In the genomic region with DNA sequence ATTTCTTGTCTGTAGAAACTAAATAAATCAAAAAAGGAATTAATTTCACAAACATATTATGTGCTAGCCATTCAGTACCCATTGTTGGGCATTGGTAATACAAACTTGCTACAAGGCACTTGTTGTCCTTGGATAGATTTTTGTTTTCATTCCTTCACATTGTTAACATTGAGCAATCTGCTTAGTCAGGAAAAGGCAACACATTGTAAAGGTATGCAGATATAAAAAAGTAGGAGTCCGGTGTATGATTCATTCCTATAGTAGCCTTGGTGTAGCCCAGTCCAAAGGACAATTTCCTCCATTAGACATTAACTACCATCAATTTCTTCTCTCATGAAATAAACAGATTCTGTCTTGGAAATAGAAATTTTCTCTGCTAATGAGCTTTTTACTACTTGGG, we compare ENCODE assay signal across 2 cellular contexts.
TF ChIP-seq lines count a peak whose summit lies in the region.

No MANE protein-coding gene starts in this region.

TF ChIP-seq in A549, 52 proteins besides CTCF, POLR2A, EP300 and RAD21 (continued from another document):
- no peak for TF ChIP-seq HDAC2 (IDR thresholded peaks at IDR 0.05)
- no peak for TF ChIP-seq ZSCAN20 (CRISPR knock-in tag; IDR thresholded peaks at IDR 0.05)
- TF ChIP-seq, protein P1, sequence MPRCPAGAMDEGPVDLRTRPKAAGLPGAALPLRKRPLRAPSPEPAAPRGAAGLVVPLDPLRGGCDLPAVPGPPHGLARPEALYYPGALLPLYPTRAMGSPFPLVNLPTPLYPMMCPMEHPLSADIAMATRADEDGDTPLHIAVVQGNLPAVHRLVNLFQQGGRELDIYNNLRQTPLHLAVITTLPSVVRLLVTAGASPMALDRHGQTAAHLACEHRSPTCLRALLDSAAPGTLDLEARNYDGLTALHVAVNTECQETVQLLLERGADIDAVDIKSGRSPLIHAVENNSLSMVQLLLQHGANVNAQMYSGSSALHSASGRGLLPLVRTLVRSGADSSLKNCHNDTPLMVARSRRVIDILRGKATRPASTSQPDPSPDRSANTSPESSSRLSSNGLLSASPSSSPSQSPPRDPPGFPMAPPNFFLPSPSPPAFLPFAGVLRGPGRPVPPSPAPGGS (IDR thresholded peaks at IDR 0.05) = peak; percentile 77; the same call in 1 of the 3 replicates
- no peak for TF ChIP-seq CBX8 (IDR thresholded peaks at IDR 0.05)
- no peak for TF ChIP-seq NR3C1 (IDR thresholded peaks at IDR 0.05)
- TF ChIP-seq, protein P2, sequence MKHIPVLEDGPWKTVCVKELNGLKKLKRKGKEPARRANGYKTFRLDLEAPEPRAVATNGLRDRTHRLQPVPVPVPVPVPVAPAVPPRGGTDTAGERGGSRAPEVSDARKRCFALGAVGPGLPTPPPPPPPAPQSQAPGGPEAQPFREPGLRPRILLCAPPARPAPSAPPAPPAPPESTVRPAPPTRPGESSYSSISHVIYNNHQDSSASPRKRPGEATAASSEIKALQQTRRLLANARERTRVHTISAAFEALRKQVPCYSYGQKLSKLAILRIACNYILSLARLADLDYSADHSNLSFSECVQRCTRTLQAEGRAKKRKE (CRISPR knock-in tag; IDR thresholded peaks at IDR 0.05; ENCODE audit: low read depth) = no peak
- TF ChIP-seq, protein P3, sequence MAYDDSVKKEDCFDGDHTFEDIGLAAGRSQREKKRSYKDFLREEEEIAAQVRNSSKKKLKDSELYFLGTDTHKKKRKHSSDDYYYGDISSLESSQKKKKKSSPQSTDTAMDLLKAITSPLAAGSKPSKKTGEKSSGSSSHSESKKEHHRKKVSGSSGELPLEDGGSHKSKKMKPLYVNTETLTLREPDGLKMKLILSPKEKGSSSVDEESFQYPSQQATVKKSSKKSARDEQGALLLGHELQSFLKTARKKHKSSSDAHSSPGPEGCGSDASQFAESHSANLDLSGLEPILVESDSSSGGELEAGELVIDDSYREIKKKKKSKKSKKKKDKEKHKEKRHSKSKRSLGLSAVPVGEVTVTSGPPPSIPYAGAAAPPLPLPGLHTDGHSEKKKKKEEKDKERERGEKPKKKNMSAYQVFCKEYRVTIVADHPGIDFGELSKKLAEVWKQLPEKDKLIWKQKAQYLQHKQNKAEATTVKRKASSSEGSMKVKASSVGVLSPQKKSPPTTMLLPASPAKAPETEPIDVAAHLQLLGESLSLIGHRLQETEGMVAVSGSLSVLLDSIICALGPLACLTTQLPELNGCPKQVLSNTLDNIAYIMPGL (CRISPR knock-in tag; IDR thresholded peaks at IDR 0.05; ENCODE audit: borderline replicate concordance) = no peak
- no peak for TF ChIP-seq PHF8 (IDR thresholded peaks at IDR 0.05; ENCODE audit: borderline replicate concordance, low read depth)
- TF ChIP-seq ZC3H11A (IDR thresholded peaks at IDR 0.05) = no peak
- TF ChIP-seq RNF2 (IDR thresholded peaks at IDR 0.05; ENCODE audit: borderline replicate concordance, low read depth) = no peak
- TF ChIP-seq POLR2AphosphoS2 (conservative IDR thresholded peaks at IDR 0.05; ENCODE audit: low read length) = no peak
- TF ChIP-seq TFCP2L1 (CRISPR knock-in tag; IDR thresholded peaks at IDR 0.05) = no peak
- TF ChIP-seq HEYL (CRISPR knock-in tag; IDR thresholded peaks at IDR 0.05) = no peak
- TF ChIP-seq RCOR1 (IDR thresholded peaks at IDR 0.05; ENCODE audit: low read depth, low read length) = no peak
- peak; percentile 95 for TF ChIP-seq MAFK (IDR thresholded peaks at IDR 0.05; ENCODE audit: partially characterized antibody)
- TF ChIP-seq KDM5A (IDR thresholded peaks at IDR 0.05) = no peak
- peak; percentile 76; the same call in 1 of the 2 replicates for TF ChIP-seq GATA3 (IDR thresholded peaks at IDR 0.05; ENCODE audit: borderline replicate concordance)

TF ChIP-seq in HepG2, 621 proteins besides CTCF, POLR2A, EP300 and RAD21 (continued from another document and continues in another):
- TF ChIP-seq MAFK (conservative IDR thresholded peaks at IDR 0.05 in 1 of 2, IDR thresholded peaks at IDR 0.05 in 1 of 2; ENCODE audit: low read length in 2 of 2) (peak; percentile 93 to 96), CEBPB (IDR thresholded peaks at IDR 0.05; ENCODE audit: borderline replicate concordance, low read depth, low read length) (peak; percentile 84), FOXP1 (IDR thresholded peaks at IDR 0.05) (peak; percentile 55; the same call in 1 of the 2 replicates), FOXP1 (CRISPR knock-in tag; IDR thresholded peaks at IDR 0.05) (0 out of 2 replicates have a peak, but pooled peaks have one; percentile 45), TCF12 (IDR thresholded peaks at IDR 0.05) (no peak), TCF12 (CRISPR knock-in tag; IDR thresholded peaks at IDR 0.05) (no peak), SYNCRIP (IDR thresholded peaks at IDR 0.05; ENCODE audit: insufficient read depth, low read depth, low read length) (no peak), FOXA3 (CRISPR knock-in tag; IDR thresholded peaks at IDR 0.05) (0 out of 2 replicates have a peak, but pooled peaks have one; percentile 12), SNAI1 (CRISPR knock-in tag; IDR thresholded peaks at IDR 0.05; ENCODE audit: borderline replicate concordance) (no peak), RCOR2 (CRISPR knock-in tag; IDR thresholded peaks at IDR 0.05) (peak; percentile 29; the same call in 1 of the 2 replicates), SOX6 (IDR thresholded peaks at IDR 0.05) (no peak), SOX6 (CRISPR knock-in tag; IDR thresholded peaks at IDR 0.05) (peak; percentile 71; the same call in 1 of the 2 replicates), NR2F6 (IDR thresholded peaks at IDR 0.05) (no peak), NR2F6 (CRISPR knock-in tag; IDR thresholded peaks at IDR 0.05) (no peak), GATAD2A (CRISPR knock-in tag; IDR thresholded peaks at IDR 0.05) (0 out of 2 replicates have a peak, but pooled peaks have one; percentile 25), MAFF (IDR thresholded peaks at IDR 0.05; ENCODE audit: low read depth, low read length) (peak; percentile 92), SALL1 (CRISPR knock-in tag; IDR thresholded peaks at IDR 0.05) (no peak), CEBPG (CRISPR knock-in tag; IDR thresholded peaks at IDR 0.05) (peak; percentile 55; the same call in 1 of the 2 replicates), FOSL2 (CRISPR knock-in tag; IDR thresholded peaks at IDR 0.05) (peak; percentile 38; the same call in 1 of the 2 replicates), EHMT2 (IDR thresholded peaks at IDR 0.05; ENCODE audit: borderline replicate concordance, low read depth, low read length) (no peak), ZNF274 (CRISPR knock-in tag; IDR thresholded peaks at IDR 0.05) (no peak), HNRNPLL (IDR thresholded peaks at IDR 0.05; ENCODE audit: low read depth, low read length, poor library complexity, severe bottlenecking) (no peak), SOX5 (CRISPR knock-in tag; IDR thresholded peaks at IDR 0.05; ENCODE audit: borderline replicate concordance) (peak; percentile 71; the same call in 1 of the 2 replicates), SOX13 (IDR thresholded peaks at IDR 0.05) (no peak), SOX13 (CRISPR knock-in tag; conservative IDR thresholded peaks at IDR 0.05 in 1 of 2, IDR thresholded peaks at IDR 0.05 in 1 of 2) (peak in 1 of 2 experiments; percentile 80; a peak in 1 of 4 replicates), SAP130 (CRISPR knock-in tag; IDR thresholded peaks at IDR 0.05; ENCODE audit: low read depth) (peak; percentile 34; the same call in 1 of the 2 replicates)
- TF ChIP-seq, protein P4, sequence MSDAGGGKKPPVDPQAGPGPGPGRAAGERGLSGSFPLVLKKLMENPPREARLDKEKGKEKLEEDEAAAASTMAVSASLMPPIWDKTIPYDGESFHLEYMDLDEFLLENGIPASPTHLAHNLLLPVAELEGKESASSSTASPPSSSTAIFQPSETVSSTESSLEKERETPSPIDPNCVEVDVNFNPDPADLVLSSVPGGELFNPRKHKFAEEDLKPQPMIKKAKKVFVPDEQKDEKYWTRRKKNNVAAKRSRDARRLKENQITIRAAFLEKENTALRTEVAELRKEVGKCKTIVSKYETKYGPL (CRISPR knock-in tag; IDR thresholded peaks at IDR 0.05) = no peak
- TF ChIP-seq, protein P5, sequence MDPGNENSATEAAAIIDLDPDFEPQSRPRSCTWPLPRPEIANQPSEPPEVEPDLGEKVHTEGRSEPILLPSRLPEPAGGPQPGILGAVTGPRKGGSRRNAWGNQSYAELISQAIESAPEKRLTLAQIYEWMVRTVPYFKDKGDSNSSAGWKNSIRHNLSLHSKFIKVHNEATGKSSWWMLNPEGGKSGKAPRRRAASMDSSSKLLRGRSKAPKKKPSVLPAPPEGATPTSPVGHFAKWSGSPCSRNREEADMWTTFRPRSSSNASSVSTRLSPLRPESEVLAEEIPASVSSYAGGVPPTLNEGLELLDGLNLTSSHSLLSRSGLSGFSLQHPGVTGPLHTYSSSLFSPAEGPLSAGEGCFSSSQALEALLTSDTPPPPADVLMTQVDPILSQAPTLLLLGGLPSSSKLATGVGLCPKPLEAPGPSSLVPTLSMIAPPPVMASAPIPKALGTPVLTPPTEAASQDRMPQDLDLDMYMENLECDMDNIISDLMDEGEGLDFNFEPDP (CRISPR knock-in tag; conservative IDR thresholded peaks at IDR 0.05) = no peak
- TF ChIP-seq, protein P6, sequence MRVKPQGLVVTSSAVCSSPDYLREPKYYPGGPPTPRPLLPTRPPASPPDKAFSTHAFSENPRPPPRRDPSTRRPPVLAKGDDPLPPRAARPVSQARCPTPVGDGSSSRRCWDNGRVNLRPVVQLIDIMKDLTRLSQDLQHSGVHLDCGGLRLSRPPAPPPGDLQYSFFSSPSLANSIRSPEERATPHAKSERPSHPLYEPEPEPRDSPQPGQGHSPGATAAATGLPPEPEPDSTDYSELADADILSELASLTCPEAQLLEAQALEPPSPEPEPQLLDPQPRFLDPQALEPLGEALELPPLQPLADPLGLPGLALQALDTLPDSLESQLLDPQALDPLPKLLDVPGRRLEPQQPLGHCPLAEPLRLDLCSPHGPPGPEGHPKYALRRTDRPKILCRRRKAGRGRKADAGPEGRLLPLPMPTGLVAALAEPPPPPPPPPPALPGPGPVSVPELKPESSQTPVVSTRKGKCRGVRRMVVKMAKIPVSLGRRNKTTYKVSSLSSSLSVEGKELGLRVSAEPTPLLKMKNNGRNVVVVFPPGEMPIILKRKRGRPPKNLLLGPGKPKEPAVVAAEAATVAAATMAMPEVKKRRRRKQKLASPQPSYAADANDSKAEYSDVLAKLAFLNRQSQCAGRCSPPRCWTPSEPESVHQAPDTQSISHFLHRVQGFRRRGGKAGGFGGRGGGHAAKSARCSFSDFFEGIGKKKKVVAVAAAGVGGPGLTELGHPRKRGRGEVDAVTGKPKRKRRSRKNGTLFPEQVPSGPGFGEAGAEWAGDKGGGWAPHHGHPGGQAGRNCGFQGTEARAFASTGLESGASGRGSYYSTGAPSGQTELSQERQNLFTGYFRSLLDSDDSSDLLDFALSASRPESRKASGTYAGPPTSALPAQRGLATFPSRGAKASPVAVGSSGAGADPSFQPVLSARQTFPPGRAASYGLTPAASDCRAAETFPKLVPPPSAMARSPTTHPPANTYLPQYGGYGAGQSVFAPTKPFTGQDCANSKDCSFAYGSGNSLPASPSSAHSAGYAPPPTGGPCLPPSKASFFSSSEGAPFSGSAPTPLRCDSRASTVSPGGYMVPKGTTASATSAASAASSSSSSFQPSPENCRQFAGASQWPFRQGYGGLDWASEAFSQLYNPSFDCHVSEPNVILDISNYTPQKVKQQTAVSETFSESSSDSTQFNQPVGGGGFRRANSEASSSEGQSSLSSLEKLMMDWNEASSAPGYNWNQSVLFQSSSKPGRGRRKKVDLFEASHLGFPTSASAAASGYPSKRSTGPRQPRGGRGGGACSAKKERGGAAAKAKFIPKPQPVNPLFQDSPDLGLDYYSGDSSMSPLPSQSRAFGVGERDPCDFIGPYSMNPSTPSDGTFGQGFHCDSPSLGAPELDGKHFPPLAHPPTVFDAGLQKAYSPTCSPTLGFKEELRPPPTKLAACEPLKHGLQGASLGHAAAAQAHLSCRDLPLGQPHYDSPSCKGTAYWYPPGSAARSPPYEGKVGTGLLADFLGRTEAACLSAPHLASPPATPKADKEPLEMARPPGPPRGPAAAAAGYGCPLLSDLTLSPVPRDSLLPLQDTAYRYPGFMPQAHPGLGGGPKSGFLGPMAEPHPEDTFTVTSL (CRISPR knock-in tag; IDR thresholded peaks at IDR 0.05; ENCODE audit: borderline replicate concordance) = peak; percentile 42; the same call in 1 of the 2 replicates
- TF ChIP-seq, protein P7, sequence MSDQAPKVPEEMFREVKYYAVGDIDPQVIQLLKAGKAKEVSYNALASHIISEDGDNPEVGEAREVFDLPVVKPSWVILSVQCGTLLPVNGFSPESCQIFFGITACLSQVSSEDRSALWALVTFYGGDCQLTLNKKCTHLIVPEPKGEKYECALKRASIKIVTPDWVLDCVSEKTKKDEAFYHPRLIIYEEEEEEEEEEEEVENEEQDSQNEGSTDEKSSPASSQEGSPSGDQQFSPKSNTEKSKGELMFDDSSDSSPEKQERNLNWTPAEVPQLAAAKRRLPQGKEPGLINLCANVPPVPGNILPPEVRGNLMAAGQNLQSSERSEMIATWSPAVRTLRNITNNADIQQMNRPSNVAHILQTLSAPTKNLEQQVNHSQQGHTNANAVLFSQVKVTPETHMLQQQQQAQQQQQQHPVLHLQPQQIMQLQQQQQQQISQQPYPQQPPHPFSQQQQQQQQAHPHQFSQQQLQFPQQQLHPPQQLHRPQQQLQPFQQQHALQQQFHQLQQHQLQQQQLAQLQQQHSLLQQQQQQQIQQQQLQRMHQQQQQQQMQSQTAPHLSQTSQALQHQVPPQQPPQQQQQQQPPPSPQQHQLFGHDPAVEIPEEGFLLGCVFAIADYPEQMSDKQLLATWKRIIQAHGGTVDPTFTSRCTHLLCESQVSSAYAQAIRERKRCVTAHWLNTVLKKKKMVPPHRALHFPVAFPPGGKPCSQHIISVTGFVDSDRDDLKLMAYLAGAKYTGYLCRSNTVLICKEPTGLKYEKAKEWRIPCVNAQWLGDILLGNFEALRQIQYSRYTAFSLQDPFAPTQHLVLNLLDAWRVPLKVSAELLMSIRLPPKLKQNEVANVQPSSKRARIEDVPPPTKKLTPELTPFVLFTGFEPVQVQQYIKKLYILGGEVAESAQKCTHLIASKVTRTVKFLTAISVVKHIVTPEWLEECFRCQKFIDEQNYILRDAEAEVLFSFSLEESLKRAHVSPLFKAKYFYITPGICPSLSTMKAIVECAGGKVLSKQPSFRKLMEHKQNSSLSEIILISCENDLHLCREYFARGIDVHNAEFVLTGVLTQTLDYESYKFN (CRISPR knock-in tag; conservative IDR thresholded peaks at IDR 0.05) = peak; percentile 29; the same call in 1 of the 2 replicates
- TF ChIP-seq, protein P8, sequence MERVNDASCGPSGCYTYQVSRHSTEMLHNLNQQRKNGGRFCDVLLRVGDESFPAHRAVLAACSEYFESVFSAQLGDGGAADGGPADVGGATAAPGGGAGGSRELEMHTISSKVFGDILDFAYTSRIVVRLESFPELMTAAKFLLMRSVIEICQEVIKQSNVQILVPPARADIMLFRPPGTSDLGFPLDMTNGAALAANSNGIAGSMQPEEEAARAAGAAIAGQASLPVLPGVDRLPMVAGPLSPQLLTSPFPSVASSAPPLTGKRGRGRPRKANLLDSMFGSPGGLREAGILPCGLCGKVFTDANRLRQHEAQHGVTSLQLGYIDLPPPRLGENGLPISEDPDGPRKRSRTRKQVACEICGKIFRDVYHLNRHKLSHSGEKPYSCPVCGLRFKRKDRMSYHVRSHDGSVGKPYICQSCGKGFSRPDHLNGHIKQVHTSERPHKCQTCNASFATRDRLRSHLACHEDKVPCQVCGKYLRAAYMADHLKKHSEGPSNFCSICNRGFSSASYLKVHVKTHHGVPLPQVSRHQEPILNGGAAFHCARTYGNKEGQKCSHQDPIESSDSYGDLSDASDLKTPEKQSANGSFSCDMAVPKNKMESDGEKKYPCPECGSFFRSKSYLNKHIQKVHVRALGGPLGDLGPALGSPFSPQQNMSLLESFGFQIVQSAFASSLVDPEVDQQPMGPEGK (CRISPR knock-in tag; IDR thresholded peaks at IDR 0.05) = no peak
- TF ChIP-seq, protein P9, sequence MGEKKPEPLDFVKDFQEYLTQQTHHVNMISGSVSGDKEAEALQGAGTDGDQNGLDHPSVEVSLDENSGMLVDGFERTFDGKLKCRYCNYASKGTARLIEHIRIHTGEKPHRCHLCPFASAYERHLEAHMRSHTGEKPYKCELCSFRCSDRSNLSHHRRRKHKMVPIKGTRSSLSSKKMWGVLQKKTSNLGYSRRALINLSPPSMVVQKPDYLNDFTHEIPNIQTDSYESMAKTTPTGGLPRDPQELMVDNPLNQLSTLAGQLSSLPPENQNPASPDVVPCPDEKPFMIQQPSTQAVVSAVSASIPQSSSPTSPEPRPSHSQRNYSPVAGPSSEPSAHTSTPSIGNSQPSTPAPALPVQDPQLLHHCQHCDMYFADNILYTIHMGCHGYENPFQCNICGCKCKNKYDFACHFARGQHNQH (CRISPR knock-in tag; IDR thresholded peaks at IDR 0.05) = no peak
